Comparison of ENCODE assay signal across 16 cellular contexts in the genomic region with DNA sequence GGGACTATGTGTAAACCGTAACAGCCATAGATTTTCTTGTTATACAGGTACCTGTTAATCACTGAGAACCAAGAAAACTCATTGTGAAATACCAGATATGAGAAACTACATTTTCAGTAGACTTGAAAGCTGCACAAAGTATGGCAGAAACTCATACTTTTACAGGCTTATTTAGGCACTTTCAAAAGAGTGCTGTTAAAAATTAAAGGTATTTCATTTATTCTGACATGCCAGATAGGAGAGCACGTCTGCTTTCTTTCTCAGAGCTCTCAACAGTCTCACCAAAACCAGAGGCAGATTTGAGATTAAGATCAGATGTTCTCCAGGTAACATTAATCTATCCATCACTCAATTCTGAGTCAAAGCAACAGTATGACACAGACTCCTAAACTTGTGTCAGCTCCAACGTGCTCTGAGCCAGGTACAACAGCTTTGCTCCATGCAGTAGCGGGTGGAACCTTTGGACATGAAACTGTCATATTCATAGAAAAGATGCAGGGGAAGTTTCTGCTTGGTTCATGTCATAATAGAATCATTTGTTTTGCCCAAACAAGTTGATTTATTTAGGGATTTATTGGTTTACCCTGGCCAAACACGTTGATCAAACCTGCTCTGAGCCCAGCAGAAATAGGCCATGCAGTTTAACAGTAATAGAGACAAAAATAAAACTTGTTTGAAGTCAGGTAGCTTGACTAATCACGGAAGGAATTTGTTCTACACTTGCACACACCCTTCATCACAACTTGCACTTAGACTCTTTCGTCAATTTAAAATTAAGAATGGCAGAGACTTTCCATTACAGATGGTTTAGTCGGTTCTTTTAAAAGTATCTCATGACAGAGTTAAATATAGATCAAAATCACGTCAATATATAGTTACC. TPM values are rescaled to one million over a fixed set of nuclear protein-coding genes. Genes with fewer than 3 reads are reported as not detected.
DNase-seq lines count a peak whose midpoint lies in the region; ATAC-seq and TF ChIP-seq lines count a peak whose summit lies in the region.
"Had no signal": no experiment of that assay in that cellular context is flagged by ENCODE, and none has a peak within 500 bp of the region (broad histone marks: within the 10 kb centered on the region; RNA-seq: fewer than 3 reads in every experiment).

No MANE protein-coding gene starts in this region.

- H3K4me1 ChIP-seq in BE2C (peaks cover 4% of the 10 kb centered on the region), Peyer's patch (no peaks in the 10 kb centered on the region)
- H3K4me1 ChIP-seq: colonic mucosa, esophagus muscularis mucosa, left lung had no signal

- DNase-seq in kidney tubule cell (ENCODE audit: low spot score): peak; percentile 7
- no peak for DNase-seq in BE2C
- DNase-seq in NCI-H748 (lab: John Stamatoyannopoulos, UW; ENCODE audit: unreplicated experiment): no peak
- no peak for DNase-seq in Peyer's patch
- DNase-seq: C1 segment of cervical spinal cord; colonic mucosa; hippocampal formation; left lung; naive thymus-derived CD4-positive, alpha-beta T cell; NCI-H2081 treated with DMSO at 0.1 percent for 48 hours; right cardiac atrium had no signal

- no peak overlapping the region for H3K4me3 ChIP-seq in BE2C (ENCODE audit: low read depth, low read length)
- no peak overlapping the region for H3K4me3 ChIP-seq in Peyer's patch
- H3K4me3 ChIP-seq: colonic mucosa, esophagus muscularis mucosa, left lung had no signal

- no peak for TF ChIP-seq POLR2A in Peyer's patch (IDR thresholded peaks at IDR 0.05)

- TF ChIP-seq CTCF in BE2C (IDR thresholded peaks at IDR 0.05; ENCODE audit: low read depth, low read length): no peak
- TF ChIP-seq CTCF in Peyer's patch (IDR thresholded peaks at IDR 0.05): no peak

- no peaks in the 10 kb centered on the region for H3K27me3 ChIP-seq in BE2C
- H3K27me3 ChIP-seq in Peyer's patch: no peaks in the 10 kb centered on the region
- H3K27me3 ChIP-seq: colonic mucosa, esophagus muscularis mucosa, left lung had no signal

- H3K36me3 ChIP-seq in BE2C: no peaks in the 10 kb centered on the region
- H3K36me3 ChIP-seq in Peyer's patch: no peaks in the 10 kb centered on the region
- H3K36me3 ChIP-seq: colonic mucosa, esophagus muscularis mucosa, left lung had no signal

- peaks cover 2% of the 10 kb centered on the region; the same call in 1 of the 2 replicates for H3K9me3 ChIP-seq in BE2C
- H3K9me3 ChIP-seq in Peyer's patch: no peaks in the 10 kb centered on the region
- H3K9me3 ChIP-seq: colonic mucosa, esophagus muscularis mucosa had no signal

- no peak overlapping the region for H3K27ac ChIP-seq in Peyer's patch
- H3K27ac ChIP-seq: colonic mucosa, esophagus muscularis mucosa, left lung had no signal

- peak; percentile 56 for ATAC-seq in GM18498 (IDR thresholded peaks at IDR 0.05; ENCODE audit: unreplicated experiment)
- peak; percentile 74 for ATAC-seq in GM21528 (IDR thresholded peaks at IDR 0.05; ENCODE audit: low FRiP score, unreplicated experiment)
- ATAC-seq in HG03175 (IDR thresholded peaks at IDR 0.05; ENCODE audit: unreplicated experiment): peak; percentile 53
- ATAC-seq in HG03469 (IDR thresholded peaks at IDR 0.05; ENCODE audit: unreplicated experiment): no peak
- ATAC-seq: left lung; naive thymus-derived CD4-positive, alpha-beta T cell; right cardiac atrium had no signal

RNA-seq across cellular contexts. Expression of a gene that starts 20.8 kb away (rescaled TPM):
- 46.0 TPM for polyA plus RNA-seq in BE2C (2012; ENCODE audit: insufficient read depth, insufficient read length, low read depth)
- 10 to 100 TPM; 11.3 to 18.2 (median 14.9) TPM for total RNA-seq in Peyer's patch
